ENCODE assay signal across 16 cellular contexts in the genomic region with DNA sequence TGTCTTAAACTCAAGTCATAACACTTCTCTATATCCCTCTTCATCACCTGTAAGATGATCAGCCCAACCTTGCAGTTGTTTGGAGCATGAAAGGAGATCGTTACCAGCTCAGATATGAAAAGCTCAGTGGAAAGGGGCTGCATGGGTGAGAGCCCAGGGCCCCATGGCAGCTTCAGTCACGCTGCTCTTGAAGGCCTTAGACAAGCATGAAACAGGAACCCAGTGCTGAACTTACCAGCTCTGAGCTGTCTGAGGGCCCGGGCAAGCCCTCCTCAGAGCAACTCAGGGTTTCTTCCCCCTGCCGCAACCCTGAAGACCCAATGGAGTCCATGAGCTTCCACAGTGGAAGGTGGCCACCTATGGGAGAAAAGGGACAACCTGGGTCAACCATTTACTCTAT. TPM values are rescaled to one million over a fixed set of nuclear protein-coding genes. Genes with fewer than 3 reads are reported as not detected.
DNase-seq lines count a peak whose midpoint lies in the region; ATAC-seq, FAIRE-seq and TF ChIP-seq lines count a peak whose summit lies in the region.
"Had no signal": no experiment of that assay in that cellular context is flagged by ENCODE, and none has a peak within 500 bp of the region (broad histone marks: within the 10 kb centered on the region; RNA-seq: fewer than 3 reads in every experiment).

No MANE protein-coding gene starts in this region.

- H3K4me3 Mint-ChIP-seq in activated T-cell treated with anti-CD3 and anti-CD28 coated beads, Interleukin-2, amount 50 U/mL, for 24 hours: no peak overlapping the region
- no peak overlapping the region for H3K4me3 Mint-ChIP-seq in activated T-cell treated with anti-CD3 and anti-CD28 coated beads, Interleukin-2, amount 50 U/mL, for 4 hours
- H3K4me3 Mint-ChIP-seq: CD4-positive, alpha-beta memory T cell had no signal

- H4K20me1 ChIP-seq in HepG2 (ENCODE audit: insufficient read depth, low read length): no peaks in the 10 kb centered on the region

- H3K27me3 Mint-ChIP-seq in activated T-cell treated with anti-CD3 and anti-CD28 coated beads, Interleukin-2, amount 50 U/mL, for 24 hours: no peaks in the 10 kb centered on the region
- H3K27me3 Mint-ChIP-seq in activated T-cell treated with anti-CD3 and anti-CD28 coated beads, Interleukin-2, amount 50 U/mL, for 4 hours (ENCODE audit: low read depth): peaks cover 8% of the 10 kb centered on the region

- peaks cover 10% of the 10 kb centered on the region for H3K36me3 Mint-ChIP-seq in activated T-cell treated with anti-CD3 and anti-CD28 coated beads, Interleukin-2, amount 50 U/mL, for 24 hours (ENCODE audit: low read depth)
- H3K36me3 Mint-ChIP-seq in activated T-cell treated with anti-CD3 and anti-CD28 coated beads, Interleukin-2, amount 50 U/mL, for 4 hours (ENCODE audit: insufficient read depth): no peaks in the 10 kb centered on the region
- H3K36me3 Mint-ChIP-seq: CD4-positive, alpha-beta memory T cell had no signal

- no peaks in the 10 kb centered on the region for H3K4me1 ChIP-seq in HepG2 (ENCODE audit: insufficient read depth, low read length)
- peaks cover 20% of the 10 kb centered on the region for H3K4me1 ChIP-seq in upper lobe of right lung

- no peaks in the 10 kb centered on the region for H3K79me2 ChIP-seq in HepG2 (ENCODE audit: insufficient read depth, low read length)

- H3K9ac ChIP-seq in HepG2 (ENCODE audit: insufficient read depth, low read depth, low read length): no peak overlapping the region

- TF ChIP-seq POLR2A in HepG2 (IDR thresholded peaks at IDR 0.05; ENCODE audit: insufficient read depth in 1 of 2, low read depth in 2 of 2, low read length in 2 of 2): no peak

- no peak for TF ChIP-seq EP300 in HepG2 (IDR thresholded peaks at IDR 0.05; ENCODE audit: low read depth in 2 of 2, low read length in 2 of 2)
- TF ChIP-seq EP300 in HepG2 (CRISPR knock-in tag; IDR thresholded peaks at IDR 0.05; ENCODE audit: borderline replicate concordance): no peak

- no TSS peak for BruUV-seq in HepG2 (replicated peaks; lab: Mats Ljungman, UMichigan)

- no peak for ATAC-seq in activated T-cell treated with anti-CD3 and anti-CD28 coated beads, Interleukin-2, amount 50 U/mL, for 4 hours
- peak; percentile 12; the same call in 1 of the 3 replicates for ATAC-seq in HepG2
- ATAC-seq in upper lobe of right lung: no peak

- TF ChIP-seq CTCF in HepG2 (CRISPR knock-in tag; IDR thresholded peaks at IDR 0.05) (peak; percentile 18; the same call in 1 of the 2 replicates), upper lobe of right lung (IDR thresholded peaks at IDR 0.05) (no peak)

- 6% methylated on average over 2 of the region's 4 CpGs for WGBS in HepG2 (ENCODE audit: low lambda C conversion rate)

- DNase-seq in activated T-cell treated with anti-CD3 and anti-CD28 coated beads, Interleukin-2, amount 50 U/mL, for 24 hours: peak; percentile 20
- DNase-seq in activated T-cell treated with anti-CD3 and anti-CD28 coated beads, Interleukin-2, amount 50 U/mL, for 4 hours: no peak
- DNase-seq in MV-4-11 (lab: John Stamatoyannopoulos, UW): peak; percentile 34
- no peak for DNase-seq in HepG2 (ENCODE audit: low spot score)
- no peak for DNase-seq in upper lobe of right lung
- no peak for DNase-seq in ureter (ENCODE audit: low spot score)
- DNase-seq in pons (ENCODE audit: low spot score): no peak
- DNase-seq: CD4-positive, alpha-beta memory T cell; DND-41; GDM1; GOT3; Karpas-422; MM.1S; NCI-H146; NCI-H2107 had no signal

- no peak overlapping the region for H2AFZ ChIP-seq in HepG2 (ENCODE audit: low read length)
- H2AFZ ChIP-seq: PC-9 had no signal

- in situ Hi-C loops in HepG2 (cut with HindIII; ENCODE audit: extremely low pct_ligation_motif_present, low pct_unique_long_range_greater_than_20kb): no loop called here

- POLR2A ChIA-PET in HepG2 (lab: Yijun Ruan, JAX): no interaction called here

- no peaks in the 10 kb centered on the region for H3K9me3 Mint-ChIP-seq in activated T-cell treated with anti-CD3 and anti-CD28 coated beads, Interleukin-2, amount 50 U/mL, for 24 hours
- H3K9me3 Mint-ChIP-seq in activated T-cell treated with anti-CD3 and anti-CD28 coated beads, Interleukin-2, amount 50 U/mL, for 4 hours: no peaks in the 10 kb centered on the region
- H3K9me3 Mint-ChIP-seq: CD4-positive, alpha-beta memory T cell had no signal

- FAIRE-seq in HepG2 (lab: Jason Lieb, UNC): no peak

- no peak for TF ChIP-seq RAD21 in HepG2 (CRISPR knock-in tag; IDR thresholded peaks at IDR 0.05)

- no peak overlapping the region for H3K4me2 ChIP-seq in HepG2 (ENCODE audit: low read depth, low read length)
- H3K4me2 ChIP-seq: PC-9 had no signal

- no peaks in the 10 kb centered on the region for H3K9me3 ChIP-seq in HepG2 (ENCODE audit: low read length)
- no peaks in the 10 kb centered on the region for H3K9me3 ChIP-seq in upper lobe of right lung

- H3K4me3 ChIP-seq in HepG2 (replicated peaks in 1 of 3; ENCODE audit: insufficient read depth in 1 of 3, low read depth in 2 of 3, low read length in 3 of 3) (no peak overlapping the region), upper lobe of right lung (no peak overlapping the region)
- H3K4me3 ChIP-seq: PC-9 had no signal

- no peak overlapping the region for H3K27ac Mint-ChIP-seq in activated T-cell treated with anti-CD3 and anti-CD28 coated beads, Interleukin-2, amount 50 U/mL, for 24 hours

- CTCF ChIA-PET in HepG2 (lab: Yijun Ruan, JAX; ENCODE audit: low intra/inter-chr PET ratio, low total read pairs): no interaction called here

- H3K36me3 ChIP-seq in HepG2 (replicated peaks in 1 of 2; ENCODE audit: control insufficient read depth in 1 of 2, insufficient read depth in 2 of 2, low read length in 2 of 2) (no peaks in the 10 kb centered on the region), upper lobe of right lung (no peaks in the 10 kb centered on the region)

- intact Hi-C loops in HepG2 (cut with micrococcal nuclease; ENCODE audit: unreplicated experiment) (no loop called here), upper lobe of right lung (cut with DNase I) (no loop called here)

- H3K27ac ChIP-seq in HepG2 (ENCODE audit: extremely low read length, insufficient read depth, low read length) (no peak overlapping the region), upper lobe of right lung (peak overlapping the region; percentile 2)
- H3K27ac ChIP-seq: PC-9 had no signal

- peaks cover 24% of the 10 kb centered on the region for H3K4me1 Mint-ChIP-seq in activated T-cell treated with anti-CD3 and anti-CD28 coated beads, Interleukin-2, amount 50 U/mL, for 24 hours (ENCODE audit: low read depth)
- peaks cover 12% of the 10 kb centered on the region for H3K4me1 Mint-ChIP-seq in activated T-cell treated with anti-CD3 and anti-CD28 coated beads, Interleukin-2, amount 50 U/mL, for 4 hours (ENCODE audit: low read depth)

- peaks cover 2 to 8% of the 10 kb centered on the region in 2 experiments; a peak in 3 of 5 replicates for H3K27me3 ChIP-seq in HepG2 (ENCODE audit: control insufficient read depth in 1 of 2, insufficient read depth in 2 of 2, low read length in 2 of 2)
- no peaks in the 10 kb centered on the region for H3K27me3 ChIP-seq in upper lobe of right lung

TF ChIP-seq in HepG2, 621 proteins besides CTCF, POLR2A, EP300 and RAD21 (continues in another document):
- TF ChIP-seq, protein P1, sequence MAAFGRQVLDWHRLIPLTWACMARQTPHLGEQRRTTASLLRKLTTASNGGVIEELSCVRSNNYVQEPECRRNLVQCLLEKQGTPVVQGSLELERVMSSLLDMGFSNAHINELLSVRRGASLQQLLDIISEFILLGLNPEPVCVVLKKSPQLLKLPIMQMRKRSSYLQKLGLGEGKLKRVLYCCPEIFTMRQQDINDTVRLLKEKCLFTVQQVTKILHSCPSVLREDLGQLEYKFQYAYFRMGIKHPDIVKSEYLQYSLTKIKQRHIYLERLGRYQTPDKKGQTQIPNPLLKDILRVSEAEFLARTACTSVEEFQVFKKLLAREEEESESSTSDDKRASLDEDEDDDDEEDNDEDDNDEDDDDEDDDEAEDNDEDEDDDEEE (CRISPR knock-in tag; IDR thresholded peaks at IDR 0.05): no peak
- TF ChIP-seq SNAI1 (CRISPR knock-in tag; IDR thresholded peaks at IDR 0.05; ENCODE audit: borderline replicate concordance) (no peak), ZNF563 (CRISPR knock-in tag; IDR thresholded peaks at IDR 0.05) (no peak), EEA1 (CRISPR knock-in tag; IDR thresholded peaks at IDR 0.05; ENCODE audit: borderline replicate concordance) (no peak)

RNA-seq across cellular contexts. Expression of a gene that starts 3.3 kb away (rescaled TPM):
- under 1 TPM in 2 of 3 donors, not detected in 1; 0.19 to 0.61 TPM for total RNA-seq in activated T-cell treated with anti-CD3 and anti-CD28 coated beads, Interleukin-2, amount 50 U/mL, for 4 hours
- total RNA-seq in HepG2 (2016; rRNA removed; fragmentation: Illumina TruSeq; extraction: Trizol) (not detected in 2 replicates), upper lobe of right lung (50.5 TPM), ureter (5.6 TPM)
- total RNA-seq in HepG2 (2016; cell fraction: cytosol; rRNA removed; fragmentation: Illumina TruSeq; extraction: Trizol; ENCODE audit: low read depth): not detected in 2 replicates
- total RNA-seq in HepG2 (2016; cell fraction: insoluble cytoplasmic fraction; rRNA removed; fragmentation: Illumina TruSeq; extraction: Trizol): not detected in 2 replicates
- total RNA-seq in HepG2 (2016; cell fraction: membrane; rRNA removed; fragmentation: Illumina TruSeq; extraction: Trizol): not detected in 2 replicates
- not detected in 2 replicates for total RNA-seq in HepG2 (2016; cell fraction: nucleus; rRNA removed; fragmentation: Illumina TruSeq; extraction: Trizol)
- polyA plus RNA-seq in HepG2 (2011; rRNA removed): 0.13 TPM in 1 of 2 replicates, not detected in the other
- polyA plus RNA-seq in HepG2 (2011; cell fraction: cytosol; rRNA removed): not detected in 2 replicates
- 0.28 and 0.32 TPM in 2 replicates for polyA plus RNA-seq in HepG2 (2011; cell fraction: nucleus; rRNA removed)
- polyA plus RNA-seq in HepG2 (2012): not detected in 2 replicates
- polyA plus RNA-seq in HepG2 (2016; cell fraction: cytosol; fragmentation: Illumina TruSeq; extraction: Trizol; ENCODE audit: low read depth): not detected in 2 replicates
- not detected in 2 replicates for polyA plus RNA-seq in HepG2 (2016; cell fraction: insoluble cytoplasmic fraction; fragmentation: Illumina TruSeq; extraction: Trizol; ENCODE audit: low read depth)
- polyA plus RNA-seq in HepG2 (2016; cell fraction: membrane; fragmentation: Illumina TruSeq; extraction: Trizol; ENCODE audit: low read depth): not detected in 2 replicates
- polyA plus RNA-seq in HepG2 (2016; cell fraction: nucleus; fragmentation: Illumina TruSeq; extraction: Trizol; ENCODE audit: insufficient read depth, low read depth): not detected in 2 replicates
- not detected in 2 replicates for polyA minus RNA-seq in HepG2 (2011; rRNA and poly(A)+ RNA removed; ENCODE audit: low replicate concordance)
- not detected in 2 replicates for polyA minus RNA-seq in HepG2 (2011; cell fraction: cytosol; rRNA and poly(A)+ RNA removed)
- not detected in 2 replicates for polyA minus RNA-seq in HepG2 (2011; cell fraction: nucleus; rRNA and poly(A)+ RNA removed)
- total RNA-seq: PC-9 had no signal
- polyA plus RNA-seq: CD4-positive, alpha-beta memory T cell had no signal

Comparison
In these comparisons a context has a peak if more than half of its experiments do, and no peak if none do; other contexts are left out.
1. DNase-seq: peak in activated T-cell treated with anti-CD3 and anti-CD28 coated beads, Interleukin-2, amount 50 U/mL, for 24 hours (single experiment) and MV-4-11 (single experiment); none in activated T-cell treated with anti-CD3 and anti-CD28 coated beads, Interleukin-2, amount 50 U/mL, for 4 hours (single experiment), HepG2 (single experiment), upper lobe of right lung (single experiment), ureter (single experiment) and pons (single experiment).